ENCODE assay signal across 8 cellular contexts in the genomic region with DNA sequence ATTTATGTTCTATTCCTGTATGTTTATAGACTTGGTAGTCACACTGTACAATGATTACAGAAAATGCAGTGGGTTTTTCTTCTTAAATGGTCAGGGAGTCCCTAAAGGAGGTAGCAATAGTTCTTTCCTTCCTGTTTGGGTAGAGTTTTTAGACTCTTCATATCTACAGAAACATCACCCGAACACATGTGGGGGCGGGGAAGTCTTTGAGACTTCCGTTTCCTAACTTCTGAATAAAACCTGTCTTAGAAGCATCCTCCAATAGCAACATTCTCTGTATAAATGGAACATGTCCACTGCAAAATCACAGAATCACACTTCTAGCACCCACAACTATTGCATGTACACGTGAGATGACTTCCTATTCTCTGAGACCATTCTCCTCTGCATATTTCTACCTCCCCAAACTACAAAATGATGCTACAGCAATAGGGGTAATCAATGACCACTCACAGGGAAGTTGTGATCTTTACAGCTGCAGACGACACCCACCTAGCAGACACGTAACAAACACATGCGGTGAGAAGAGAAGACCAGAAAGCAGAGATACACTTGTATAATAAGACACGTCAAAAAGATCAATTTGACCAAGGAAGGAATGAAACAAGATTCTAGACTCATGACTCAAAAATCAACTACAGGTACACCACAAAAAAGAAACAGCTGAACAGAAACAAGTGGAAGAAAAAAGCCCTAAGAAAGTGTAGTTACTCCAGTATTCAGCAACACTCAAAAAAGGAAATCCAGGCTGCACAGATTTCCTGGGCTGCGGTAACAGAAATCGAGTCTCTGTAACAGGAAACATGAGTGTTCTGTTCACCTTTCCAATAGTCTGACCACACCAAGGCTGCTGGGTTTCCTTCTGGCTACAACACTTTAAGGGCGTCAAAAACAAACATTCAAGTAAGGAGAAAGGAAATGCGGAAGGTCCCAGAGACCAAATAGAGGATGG.
DNase-seq lines count a peak whose midpoint lies in the region; ATAC-seq and TF ChIP-seq lines count a peak whose summit lies in the region.
"Had no signal": no experiment of that assay in that cellular context is flagged by ENCODE, and none has a peak within 500 bp of the region (broad histone marks: within the 10 kb centered on the region; RNA-seq: fewer than 3 reads in every experiment).

No MANE protein-coding gene starts in this region.

- TF ChIP-seq CTCF in H9 (conservative IDR thresholded peaks at IDR 0.05): no peak

- H4K20me1 ChIP-seq in H9 (ENCODE audit: control insufficient read depth, insufficient read depth, insufficient read length): no peaks in the 10 kb centered on the region

- H3K56ac ChIP-seq in H9 (ENCODE audit: insufficient read length, low read depth, low read length): no peak overlapping the region

- H3K36me3 Mint-ChIP-seq in activated CD4-positive, alpha-beta memory T cell treated with anti-CD3 and anti-CD28 coated beads for 36 hours: no peaks in the 10 kb centered on the region
- peaks cover 13 to 23% (median 15%) of the 10 kb centered on the region in 3 experiments; a peak in 6 of 7 replicates for H3K36me3 Mint-ChIP-seq in H9 (ENCODE audit: insufficient read depth in 1 of 3, low read depth in 3 of 3)

- intact Hi-C loops in activated CD4-positive, alpha-beta memory T cell treated with anti-CD3 and anti-CD28 coated beads for 36 hours (cut with micrococcal nuclease): loop anchor here (1.0 to 10.0 kb wide), 6 partner anchors 10 to 1875 kb away; a partner anchor contains a TSS
- intact Hi-C loops in left cardiac atrium (cut with DNase I): no loop called here

- no peaks in the 10 kb centered on the region for H3K9me3 Mint-ChIP-seq in activated CD4-positive, alpha-beta memory T cell treated with anti-CD3 and anti-CD28 coated beads for 36 hours
- H3K9me3 Mint-ChIP-seq in H9: no peaks in the 10 kb centered on the region

- no peaks in the 10 kb centered on the region for H3K23me2 ChIP-seq in H9 (ENCODE audit: insufficient read length, low read depth, low read length, poor library complexity, severe bottlenecking)

- peaks cover 1% of the 10 kb centered on the region for H3K27me3 Mint-ChIP-seq in activated CD4-positive, alpha-beta memory T cell treated with anti-CD3 and anti-CD28 coated beads for 36 hours
- H3K27me3 Mint-ChIP-seq in H9 (ENCODE audit: low read depth): no peaks in the 10 kb centered on the region

- peak overlapping the region; percentile 64 for H3K27ac Mint-ChIP-seq in activated CD4-positive, alpha-beta memory T cell treated with anti-CD3 and anti-CD28 coated beads for 36 hours
- no peak overlapping the region; a peak in 1 of 7 replicates for H3K27ac Mint-ChIP-seq in H9

- CTCF ChIA-PET in activated CD4-positive, alpha-beta memory T cell treated with anti-CD3 and anti-CD28 coated beads for 36 hours (lab: Charles Lee): interaction anchor here (1.1 kb wide), 1 partner anchor 24 kb away, joined by 5 read pairs; no protein-coding TSS in a partner anchor

- no peaks in the 10 kb centered on the region for H3K79me1 ChIP-seq in H9 (ENCODE audit: insufficient read depth, low read depth, low read length, poor library complexity, severe bottlenecking)

- no peak overlapping the region for H4K5ac ChIP-seq in H9 (ENCODE audit: insufficient read length, low read depth, low read length)

- H3K27ac ChIP-seq in H9 (ENCODE audit: insufficient read length, low read depth, low read length): no peak overlapping the region

- H2BK15ac ChIP-seq in H9 (ENCODE audit: low read depth, low read length): no peak overlapping the region

- no peak overlapping the region for H3K14ac ChIP-seq in H9 (ENCODE audit: insufficient read depth, low read length)

- H4K91ac ChIP-seq in H9 (ENCODE audit: insufficient read length, low read depth, low read length): no peak overlapping the region

- POLR2A ChIA-PET in activated CD4-positive, alpha-beta memory T cell treated with anti-CD3 and anti-CD28 coated beads for 36 hours (lab: Charles Lee): interaction anchor here (0.6 kb wide), 1 partner anchor 10 kb away, joined by 3 read pairs; no protein-coding TSS in a partner anchor

- H4K8ac ChIP-seq in H9 (replicated peaks; ENCODE audit: insufficient read length, low read depth, low read length): no peak overlapping the region

- no peaks in the 10 kb centered on the region for H3K27me3 ChIP-seq in H9 (ENCODE audit: insufficient read depth, low read length)

- H2BK120ac ChIP-seq in H9 (ENCODE audit: low read depth, low read length, poor library complexity, severe bottlenecking): no peak overlapping the region

- no peak overlapping the region for H2BK20ac ChIP-seq in H9 (ENCODE audit: low read depth, low read length, poor library complexity, severe bottlenecking)

- H2AFZ ChIP-seq in H9 (ENCODE audit: low read length): no peak overlapping the region

- no CpG with 5 or more reads among the region's 12 CpGs for WGBS in H9 (ENCODE audit: extremely low coverage, insufficient read length, low lambda C conversion rate)

- H3K4ac ChIP-seq in H9 (ENCODE audit: low read depth, low read length): no peak overlapping the region

- no peak overlapping the region for H3K23ac ChIP-seq in H9 (ENCODE audit: insufficient read length, low read depth, low read length)

- H2BK12ac ChIP-seq in H9 (ENCODE audit: insufficient read length, low read depth, low read length): no peak overlapping the region

- peaks cover 50% of the 10 kb centered on the region for H3K4me1 Mint-ChIP-seq in activated CD4-positive, alpha-beta memory T cell treated with anti-CD3 and anti-CD28 coated beads for 36 hours (ENCODE audit: low read depth)
- peaks cover 18 to 19% of the 10 kb centered on the region in 2 experiments for H3K4me1 Mint-ChIP-seq in H9

- no peaks in the 10 kb centered on the region; the same call in 1 of the 2 replicates for H3K4me1 ChIP-seq in H9 (ENCODE audit: insufficient read depth, low read length)

- no peak overlapping the region for H2BK5ac ChIP-seq in H9 (ENCODE audit: insufficient read length, low read length)

- no peaks in the 10 kb centered on the region for H3K79me2 ChIP-seq in H9 (ENCODE audit: insufficient read depth, low read length)

- H3K18ac ChIP-seq in H9 (ENCODE audit: insufficient read length, low read depth, low read length): no peak overlapping the region

- H2AK5ac ChIP-seq in H9 (ENCODE audit: insufficient read length, low read length): no peak overlapping the region

- no peak overlapping the region for H3K4me2 ChIP-seq in H9 (ENCODE audit: insufficient read depth, insufficient read length, low read length)

- H3K9ac ChIP-seq in H9 (ENCODE audit: extremely low read depth, insufficient read length, low read length): no peak overlapping the region

- H3K9me3 ChIP-seq in H9 (ENCODE audit: control insufficient read depth, low read depth, low read length): no peaks in the 10 kb centered on the region

- peak; percentile 75 for DNase-seq in activated CD4-positive, alpha-beta memory T cell treated with anti-CD3 and anti-CD28 coated beads for 36 hours
- peak; percentile 57 for DNase-seq in stimulated activated CD8-positive, alpha-beta memory T cell treated with anti-CD3 and anti-CD28 coated beads, Interleukin-4, amount 100 ng/mL, for 48 hours
- DNase-seq in cerebellar nuclear complex (lab: John Stamatoyannopoulos, UW) (no peak), H9 (no peak), left cardiac atrium (no peak)
- DNase-seq: SW 1271 had no signal

- peak; percentile 75 for ATAC-seq in GM19372 (IDR thresholded peaks at IDR 0.05; ENCODE audit: low read depth, unreplicated experiment)
- ATAC-seq in HG02970 (IDR thresholded peaks at IDR 0.05; ENCODE audit: low FRiP score, unreplicated experiment): peak; percentile 75
- no peak for ATAC-seq in left cardiac atrium

- H3K4me3 Mint-ChIP-seq in activated CD4-positive, alpha-beta memory T cell treated with anti-CD3 and anti-CD28 coated beads for 36 hours: no peak overlapping the region
- no peak overlapping the region for H3K4me3 Mint-ChIP-seq in H9

- H3T11ph ChIP-seq in H9 (ENCODE audit: low read length): no peak overlapping the region

Comparison
In these comparisons a context has a peak if more than half of its experiments do, and no peak if none do; other contexts are left out.
1. ATAC-seq: peak in GM19372 (single experiment) and HG02970 (single experiment); none in left cardiac atrium (0 of 2).
2. DNase-seq: peak in activated CD4-positive, alpha-beta memory T cell treated with anti-CD3 and anti-CD28 coated beads for 36 hours (single experiment) and stimulated activated CD8-positive, alpha-beta memory T cell treated with anti-CD3 and anti-CD28 coated beads, Interleukin-4, amount 100 ng/mL, for 48 hours (single experiment); none in cerebellar nuclear complex (0 of 2), H9 (single experiment) and left cardiac atrium (single experiment).